In genomic region chr19:3276341-3276799, GRCh38 we compare ENCODE assay signal across 8 cellular contexts. TPM values are rescaled to one million over a fixed set of nuclear protein-coding genes. Genes with fewer than 3 reads are reported as not detected.
DNase-seq lines count a peak whose midpoint lies in the region; ATAC-seq and TF ChIP-seq lines count a peak whose summit lies in the region.

No MANE protein-coding gene starts in this region.

- DNase-seq in activated T-cell treated with anti-CD3 and anti-CD28 coated beads for 24 hours (ENCODE audit: low read depth) (peak; percentile 23), SHP77 treated with DMSO at 0.1 percent for 48 hours (lab: John Stamatoyannopoulos, UW) (peak; percentile 69), amygdala (lab: John Stamatoyannopoulos, UW) (no peak)
- no peak for DNase-seq in activated T-cell treated with anti-CD3 and anti-CD28 coated beads, Interleukin-2, amount 50 U/mL, for 1 hour

- H3K27ac Mint-ChIP-seq in brain: peak overlapping the region in 1 of 5 experiments; percentile 84

- no peak overlapping the region for H2AFZ ChIP-seq in neural cell (ENCODE audit: low read depth, low read length)

- TF ChIP-seq RAD21 in neural cell (conservative IDR thresholded peaks at IDR 0.05): no peak

- TF ChIP-seq CTCF in brain (conservative IDR thresholded peaks at IDR 0.05) (no peak), neural cell (IDR thresholded peaks at IDR 0.05; ENCODE audit: poor library complexity, severe bottlenecking) (no peak)

- H3K4me3 Mint-ChIP-seq in brain: peak overlapping the region in 4 of 5 experiments; percentile 28 to 84 (median 66)

- H3K27ac ChIP-seq in neural cell (ENCODE audit: low read length): peak overlapping the region; percentile 28

- no peaks in the 10 kb centered on the region for H3K27me3 ChIP-seq in neural cell (ENCODE audit: insufficient read depth, low read depth, low read length)

- no peaks in the 10 kb centered on the region for H4K20me1 ChIP-seq in neural cell (ENCODE audit: insufficient read depth)

- peaks cover 0 to 15% (median 3%) of the 10 kb centered on the region in 5 experiments for H3K9me3 Mint-ChIP-seq in brain

- H3K36me3 ChIP-seq in neural cell (ENCODE audit: insufficient read depth, low read length): no peaks in the 10 kb centered on the region

- H3F3A ChIP-seq in neural cell (ENCODE audit: insufficient read depth, low read length, poor library complexity, severe bottlenecking): no peaks in the 10 kb centered on the region

- H3K27me3 Mint-ChIP-seq in brain: peaks cover 7% of the 10 kb centered on the region

- TF ChIP-seq EP300 in neural cell (conservative IDR thresholded peaks at IDR 0.05; ENCODE audit: poor library complexity, severe bottlenecking): no peak

- peak overlapping the region; percentile 68 for H3K4me3 ChIP-seq in neural cell (ENCODE audit: low read length)

- no peaks in the 10 kb centered on the region for H3K9me3 ChIP-seq in neural cell (ENCODE audit: low read length)

- H3K9ac ChIP-seq in neural cell (ENCODE audit: low read length): peak overlapping the region; percentile 20

- H3K9me2 ChIP-seq in neural cell (ENCODE audit: insufficient read depth, low read length): no peaks in the 10 kb centered on the region

- H3K79me2 ChIP-seq in neural cell (replicated peaks; ENCODE audit: insufficient read depth, low read length): peaks cover 26% of the 10 kb centered on the region

- H3K36me3 Mint-ChIP-seq in brain: peaks cover 11% of the 10 kb centered on the region

- H3K4me2 ChIP-seq in neural cell (ENCODE audit: low read length): no peak overlapping the region

- ATAC-seq in HG03571 (IDR thresholded peaks at IDR 0.05; ENCODE audit: unreplicated experiment) (no peak), GM21515 (IDR thresholded peaks at IDR 0.05; ENCODE audit: unreplicated experiment) (no peak)

- peaks cover 49% of the 10 kb centered on the region for H3K4me1 Mint-ChIP-seq in brain

TF ChIP-seq in neural cell, 6 proteins besides CTCF, POLR2A, EP300 and RAD21:
- TF ChIP-seq EZH2 (IDR thresholded peaks at IDR 0.05; ENCODE audit: borderline replicate concordance, insufficient read depth, low read length, poor library complexity, severe bottlenecking) (no peak), SMC3 (conservative IDR thresholded peaks at IDR 0.05; ENCODE audit: poor library complexity) (no peak), MXI1 (conservative IDR thresholded peaks at IDR 0.05; ENCODE audit: poor library complexity, severe bottlenecking) (no peak), REST (IDR thresholded peaks at IDR 0.05; ENCODE audit: borderline replicate concordance) (no peak), TAF1 (IDR thresholded peaks at IDR 0.05; ENCODE audit: low read depth) (no peak), POLR2AphosphoS5 (IDR thresholded peaks at IDR 0.05) (no peak)
TF ChIP-seq in neural cell: peak in this region for 0.

RNA-seq across cellular contexts. Expression of gene CELF5, which starts 51.9 kb away (rescaled TPM):
- polyA plus RNA-seq in brain (ENCODE audit: insufficient read depth, low read depth, low replicate concordance) (33.6 TPM), neural cell (130 and 147 TPM in 2 replicates)
- 103 and 118 TPM in 2 replicates for polyA minus RNA-seq in neural cell

Comparison
In these comparisons a context has a peak if more than half of its experiments do, and no peak if none do; other contexts are left out.
1. DNase-seq: peak in activated T-cell treated with anti-CD3 and anti-CD28 coated beads for 24 hours (single experiment) and SHP77 treated with DMSO at 0.1 percent for 48 hours (single experiment); none in activated T-cell treated with anti-CD3 and anti-CD28 coated beads, Interleukin-2, amount 50 U/mL, for 1 hour (single experiment) and amygdala (0 of 56).